ENCODE assay signal across 1 cellular context in the genomic region with DNA sequence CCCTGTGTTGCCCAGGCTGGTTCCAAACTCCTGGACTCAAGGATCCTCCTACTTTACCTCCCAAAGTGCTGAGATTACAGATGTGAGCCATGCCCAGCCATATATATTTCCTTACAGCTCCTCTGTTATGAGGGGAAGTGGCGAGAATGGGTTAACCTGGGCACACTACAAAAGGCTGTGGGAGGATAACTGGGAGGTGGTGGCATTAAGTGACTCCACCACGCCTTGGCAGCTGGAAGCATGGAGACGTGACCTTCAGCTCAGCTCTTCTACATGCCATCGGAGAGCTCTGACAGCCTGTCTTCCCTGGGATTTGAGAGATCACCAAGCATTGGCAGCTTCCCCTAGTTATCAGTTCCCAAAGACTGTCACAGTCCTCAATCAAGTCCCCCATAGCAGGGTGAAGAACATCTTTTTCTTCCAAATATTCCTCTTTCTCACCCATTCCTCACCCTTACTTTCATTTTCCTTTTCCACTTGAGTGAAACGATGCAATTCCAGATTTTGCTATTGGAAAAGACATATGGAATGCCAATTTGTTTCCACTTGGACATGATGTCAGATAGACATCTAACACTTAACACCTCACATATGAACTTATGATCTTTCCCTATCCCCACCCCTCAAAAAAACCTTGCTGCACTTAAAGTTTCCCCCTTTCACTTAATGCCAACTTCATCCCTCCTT.
TF ChIP-seq lines count a peak whose summit lies in the region.

No MANE protein-coding gene starts in this region.

TF ChIP-seq in SK-N-SH, 30 proteins besides CTCF, POLR2A, EP300 and RAD21 (continued from another document):
- no peak for TF ChIP-seq NFIC (IDR thresholded peaks at IDR 0.05; ENCODE audit: borderline replicate concordance)
- TF ChIP-seq TEAD4 (IDR thresholded peaks at IDR 0.05; ENCODE audit: borderline replicate concordance, insufficient read depth) = no peak
- TF ChIP-seq GABPA (IDR thresholded peaks at IDR 0.05; ENCODE audit: low read depth) = no peak
- TF ChIP-seq POLR2AphosphoS5 (IDR thresholded peaks at IDR 0.05; ENCODE audit: low read depth, low read length) = no peak
- TF ChIP-seq, protein P1, sequence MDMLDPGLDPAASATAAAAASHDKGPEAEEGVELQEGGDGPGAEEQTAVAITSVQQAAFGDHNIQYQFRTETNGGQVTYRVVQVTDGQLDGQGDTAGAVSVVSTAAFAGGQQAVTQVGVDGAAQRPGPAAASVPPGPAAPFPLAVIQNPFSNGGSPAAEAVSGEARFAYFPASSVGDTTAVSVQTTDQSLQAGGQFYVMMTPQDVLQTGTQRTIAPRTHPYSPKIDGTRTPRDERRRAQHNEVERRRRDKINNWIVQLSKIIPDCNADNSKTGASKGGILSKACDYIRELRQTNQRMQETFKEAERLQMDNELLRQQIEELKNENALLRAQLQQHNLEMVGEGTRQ (IDR thresholded peaks at IDR 0.05; ENCODE audit: borderline replicate concordance, low read depth, low read length) = no peak
- TF ChIP-seq MEF2A (IDR thresholded peaks at IDR 0.05; ENCODE audit: borderline replicate concordance, low read depth) = no peak
TF ChIP-seq in SK-N-SH: peak in this region for 0.
